ENCODE assay signal across 1 cellular context in genomic region chr13:99722931-99723330, GRCh38.
TF ChIP-seq lines count a peak whose summit lies in the region.

No MANE protein-coding gene starts in this region.

TF ChIP-seq in GM23338, 12 proteins besides CTCF, POLR2A, EP300 and RAD21 (continued from another document):
- no peak for TF ChIP-seq ZNF462 (CRISPR knock-in tag; IDR thresholded peaks at IDR 0.05)
- no peak for TF ChIP-seq ZNF331 (CRISPR knock-in tag; IDR thresholded peaks at IDR 0.05; ENCODE audit: low read depth)
- no peak for TF ChIP-seq STAT1 (IDR thresholded peaks at IDR 0.05; ENCODE audit: unreplicated experiment)
- TF ChIP-seq EZH2 (IDR thresholded peaks at IDR 0.05; ENCODE audit: low read depth, unreplicated experiment) = no peak
- no peak for TF ChIP-seq CREB1 (CRISPR knock-in tag; IDR thresholded peaks at IDR 0.05; ENCODE audit: low read depth)
- no peak for TF ChIP-seq POLR2AphosphoS5 (IDR thresholded peaks at IDR 0.05; ENCODE audit: low read depth)
- TF ChIP-seq REST (IDR thresholded peaks at IDR 0.05; ENCODE audit: unreplicated experiment) = no peak
TF ChIP-seq in GM23338: peak in this region for 0.
